ENCODE assay signal across 24 cellular contexts in the genomic region with DNA sequence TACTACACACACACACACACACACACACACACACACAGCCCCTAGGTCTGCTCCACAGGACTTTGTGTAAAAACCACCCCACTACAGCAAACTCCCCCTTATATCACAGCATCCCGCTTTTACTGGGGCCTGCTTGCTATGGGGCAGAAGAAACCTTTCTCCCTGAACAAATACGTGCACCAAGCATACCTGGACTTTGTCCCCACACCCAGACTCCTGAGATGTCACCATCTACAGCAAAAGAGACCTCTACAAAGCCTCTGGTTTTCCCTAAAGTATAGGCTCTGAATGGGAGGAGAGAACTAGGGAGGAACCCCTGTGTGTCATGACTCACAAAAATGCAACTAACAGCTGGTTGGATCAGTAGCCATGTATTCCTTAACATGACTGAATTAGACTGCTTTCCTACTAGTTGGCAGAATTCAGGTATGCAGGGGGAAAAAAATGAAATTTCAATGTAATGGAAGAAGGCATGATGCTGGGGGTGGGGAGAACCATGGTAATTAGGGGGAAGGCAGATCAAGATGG. TPM values are rescaled to one million over a fixed set of nuclear protein-coding genes. Genes with fewer than 3 reads are reported as not detected.
A peak's percentile ranks its signal among the peaks of the same experiment; 100 is the strongest.
DNase-seq lines count a peak whose midpoint lies in the region; TF ChIP-seq lines count a peak whose summit lies in the region.
"Had no signal": no experiment of that assay in that cellular context is flagged by ENCODE, and none has a peak within 500 bp of the region (broad histone marks: within the 10 kb centered on the region; RNA-seq: fewer than 3 reads in every experiment).

No MANE protein-coding gene starts in this region.

- DNase-seq in AG20443 (ENCODE audit: low spot score), result peak; percentile 55
- no peak for DNase-seq in HL-60 (ENCODE audit: low read depth in 1 of 2, low spot score in 1 of 2)
- DNase-seq in fibroblast of mammary gland (ENCODE audit: low read depth), result peak; percentile 36
- DNase-seq in osteoblast (ENCODE audit: insufficient read length, low spot score, missing footprints), result peak; percentile 86
- no peak for DNase-seq in D341Med (ENCODE audit: low spot score)
- no peak for DNase-seq in activated gamma-delta T cell (lab: John Stamatoyannopoulos, UW)
- DNase-seq in NCI-H2107 (lab: John Stamatoyannopoulos, UW), result no peak
- DNase-seq: activated CD4-positive, alpha-beta T cell treated with anti-CD3 and anti-CD28 coated beads, Interleukin-2, amount 10 ng/mL, durations not matched to agents 7 days and 5 days; activated CD8-positive, alpha-beta memory T cell treated with anti-CD3 and anti-CD28 coated beads, Interleukin-2, amount 10 ng/mL, durations not matched to agents 7 days and 5 days; activated naive CD4-positive, alpha-beta T cell treated with anti-CD3 and anti-CD28 coated beads for 36 hours; activated T-cell treated with anti-CD3 and anti-CD28 coated beads, Interleukin-2, amount 50 U/mL, for 72 hours; CD4-positive, alpha-beta T cell; cortex of kidney; naive thymus-derived CD4-positive, alpha-beta T cell; NCI-H1105 treated with DMSO at 0.1 percent for 48 hours; NCI-H2081; NCI-H82; stimulated activated CD4-positive, alpha-beta T cell treated with anti-CD3 and anti-CD28 coated beads, Interleukin-4, amount 100 ng/mL, for 4 hours; stimulated activated naive CD4-positive, alpha-beta T cell treated with Interleukin-2 at 50 U/mL for 16 hours; T-helper 9 cell; WERI-Rb-1 had no signal

- H3K4me3 ChIP-seq in HL-60 (replicated peaks; ENCODE audit: insufficient read depth, low read length), result no peak overlapping the region
- no peak overlapping the region for H3K4me3 ChIP-seq in fibroblast of mammary gland (ENCODE audit: control insufficient read depth, low read depth, low read length)
- H3K4me3 ChIP-seq in osteoblast (ENCODE audit: insufficient read depth, low read length), result no peak overlapping the region
- H3K4me3 ChIP-seq: breast epithelium, HAP-1, thoracic aorta had no signal

- no peak overlapping the region for H2AFZ ChIP-seq in osteoblast (ENCODE audit: low read length)

- H3K27ac ChIP-seq in HL-60 (replicated peaks) (peak overlapping the region; percentile 77), osteoblast (ENCODE audit: low read depth, low read length) (no peak overlapping the region)
- H3K27ac ChIP-seq: breast epithelium, thoracic aorta, WERI-Rb-1 had no signal

- TF ChIP-seq CTCF in HL-60 (IDR thresholded peaks at IDR 0.05; ENCODE audit: insufficient read depth, low read length) (no peak), fibroblast of mammary gland (conservative IDR thresholded peaks at IDR 0.05; ENCODE audit: control insufficient read depth, insufficient read depth, low read depth, low read length) (no peak), osteoblast (IDR thresholded peaks at IDR 0.05; ENCODE audit: extremely low read depth, low read depth, low read length) (no peak)

- peaks cover 20% of the 10 kb centered on the region for H3K4me1 ChIP-seq in osteoblast (ENCODE audit: insufficient read depth, low read length)

- H3K79me2 ChIP-seq in osteoblast (ENCODE audit: insufficient read depth, low read length), result no peaks in the 10 kb centered on the region

- H4K20me1 ChIP-seq in osteoblast (ENCODE audit: insufficient read depth, low read length), result no peaks in the 10 kb centered on the region

- H3K27me3 ChIP-seq in HL-60 (ENCODE audit: insufficient read depth, poor library complexity, severe bottlenecking) (no peaks in the 10 kb centered on the region), osteoblast (ENCODE audit: insufficient read depth, low read length) (no peaks in the 10 kb centered on the region)
- H3K27me3 ChIP-seq: breast epithelium had no signal

- no peak overlapping the region for H3K4me2 ChIP-seq in osteoblast (ENCODE audit: insufficient read depth, low read length)

- no peaks in the 10 kb centered on the region for H3K36me3 ChIP-seq in osteoblast (ENCODE audit: insufficient read depth, low read length)
- H3K36me3 ChIP-seq: breast epithelium, HAP-1, thoracic aorta, WERI-Rb-1 had no signal

- H3K9me3 ChIP-seq in osteoblast (ENCODE audit: low read depth, low read length), result no peaks in the 10 kb centered on the region
- H3K9me3 ChIP-seq: breast epithelium, HAP-1, thoracic aorta had no signal

RNA-seq across cellular contexts. Expression of a gene that starts 46.0 kb away (rescaled TPM):
- 23.5 and 31.8 TPM in 2 replicates for total RNA-seq in osteoblast

Comparison
In these comparisons a context has a peak if more than half of its experiments do, and no peak if none do; other contexts are left out.
1. DNase-seq: peak in AG20443 (single experiment), fibroblast of mammary gland (single experiment) and osteoblast (single experiment); none in HL-60 (0 of 2), D341Med (single experiment), activated gamma-delta T cell (single experiment) and NCI-H2107 (single experiment).